In genomic region chr2:216713691-216714411, GRCh38 we compare ENCODE assay signal across 9 cellular contexts. TPM values are rescaled to one million over a fixed set of nuclear protein-coding genes. Genes with fewer than 3 reads are reported as not detected.
DNase-seq lines count a peak whose midpoint lies in the region; ATAC-seq and TF ChIP-seq lines count a peak whose summit lies in the region.
"Had no signal": no experiment of that assay in that cellular context is flagged by ENCODE, and none has a peak within 500 bp of the region (broad histone marks: within the 10 kb centered on the region; RNA-seq: fewer than 3 reads in every experiment).

No MANE protein-coding gene starts in this region.

- DNase-seq in NCI-H1436 (lab: John Stamatoyannopoulos, UW) (peak; percentile 5), NCI-H1436 treated with DMSO at 0.1 percent for 48 hours (lab: John Stamatoyannopoulos, UW) (no peak), brain microvascular endothelial cell (peak; percentile 83), iris pigment epithelial cell (ENCODE audit: low read depth) (peak; percentile 84), uterus (peak; percentile 78), NCI-H748 treated with DMSO at 0.1 percent for 48 hours (lab: John Stamatoyannopoulos, UW) (no peak)
- no peak for DNase-seq in stimulated activated CD4-positive, alpha-beta T cell treated with anti-CD3 and anti-CD28 coated beads, Interleukin-4, amount 100 ng/mL, for 1 hour
- DNase-seq: NCI-H1930 had no signal

- H3K4me3 ChIP-seq in brain microvascular endothelial cell (ENCODE audit: low read depth, low read length) (no peak overlapping the region), uterus (no peak overlapping the region)

- TF ChIP-seq CTCF in brain microvascular endothelial cell (IDR thresholded peaks at IDR 0.05; ENCODE audit: low read depth, low read length, missing control alignments) (no peak), uterus (IDR thresholded peaks at IDR 0.05) (no peak)

- in situ Hi-C loops in brain microvascular endothelial cell (cut with HindIII; ENCODE audit: low pct_ligation_motif_present, low sequenced_read_pairs) = loop anchor here (25.0 kb wide), 1 partner anchor 448 kb away; no protein-coding TSS in a partner anchor

- H3K27ac ChIP-seq in brain microvascular endothelial cell (no peak overlapping the region), uterus (peak overlapping the region; percentile 66 to 88)

- no peak for TF ChIP-seq POLR2A in uterus (IDR thresholded peaks at IDR 0.05)

- H3K36me3 ChIP-seq in brain microvascular endothelial cell (replicated peaks) (no peaks in the 10 kb centered on the region), uterus (no peaks in the 10 kb centered on the region)

- peaks cover 16 to 19% of the 10 kb centered on the region in 2 donors for H3K4me1 ChIP-seq in uterus

- no peaks in the 10 kb centered on the region for H3K9me3 ChIP-seq in uterus

- ATAC-seq in GM19463 (IDR thresholded peaks at IDR 0.05; ENCODE audit: unreplicated experiment) = no peak

- intact Hi-C loops in uterus (cut with DNase I; ENCODE audit: low total_unique reads) = no loop called here

- H3K27me3 ChIP-seq in brain microvascular endothelial cell (replicated peaks) = no peaks in the 10 kb centered on the region
- no peaks in the 10 kb centered on the region for H3K27me3 ChIP-seq in uterus

RNA-seq across cellular contexts. Expression of gene IGFBP5, which starts 18.5 kb away (rescaled TPM):
- 1,000 to 10,000 TPM in 1 of 4 donors, 100 to 1,000 TPM in 3; 480 to 2,812 (median 618) TPM for total RNA-seq in uterus

Comparison
In these comparisons a context has a peak if more than half of its experiments do, and no peak if none do; other contexts are left out.
1. DNase-seq: peak in NCI-H1436 (single experiment), brain microvascular endothelial cell (single experiment), iris pigment epithelial cell (single experiment) and uterus (2 of 2); none in NCI-H1436 treated with DMSO at 0.1 percent for 48 hours (single experiment), stimulated activated CD4-positive, alpha-beta T cell treated with anti-CD3 and anti-CD28 coated beads, Interleukin-4, amount 100 ng/mL, for 1 hour (single experiment) and NCI-H748 treated with DMSO at 0.1 percent for 48 hours (single experiment).